Comparison of ENCODE assay signal across 12 cellular contexts in genomic region chr5:121292664-121293063, GRCh38.
"Had no signal": no experiment of that assay in that cellular context is flagged by ENCODE, and none has a peak within 500 bp of the region (broad histone marks: within the 10 kb centered on the region; RNA-seq: fewer than 3 reads in every experiment).

No MANE protein-coding gene starts in this region.

- H3K4me1 ChIP-seq: gastrocnemius medialis, heart left ventricle had no signal

- H3K4me1 Mint-ChIP-seq: activated naive CD8-positive, alpha-beta T cell treated with anti-CD3 and anti-CD28 coated beads, Interleukin-2, amount 50 U/mL, for 24 hours; natural killer cell; stimulated activated memory B cell treated with anti-CD40 and anti-IgM and Interleukin-4, amounts not matched to agents 10 μg/mL and 1 μg/mL and 100 μg/mL, for 72 hours had no signal

- ATAC-seq: activated naive CD8-positive, alpha-beta T cell treated with anti-CD3 and anti-CD28 coated beads, Interleukin-2, amount 50 U/mL, for 24 hours; gastrocnemius medialis; heart left ventricle; natural killer cell; stimulated activated memory B cell treated with anti-CD40 and anti-IgM and Interleukin-4, amounts not matched to agents 10 μg/mL and 1 μg/mL and 100 μg/mL, for 72 hours had no signal

- H3K27me3 ChIP-seq: gastrocnemius medialis, heart left ventricle had no signal

- H3K4me3 ChIP-seq: gastrocnemius medialis, heart left ventricle had no signal

- H3K27ac ChIP-seq: gastrocnemius medialis, heart left ventricle had no signal

- H3K36me3 Mint-ChIP-seq: stimulated activated memory B cell treated with anti-CD40 and anti-IgM and Interleukin-4, amounts not matched to agents 10 μg/mL and 1 μg/mL and 100 μg/mL, for 72 hours had no signal

- H3K27ac Mint-ChIP-seq: activated naive CD8-positive, alpha-beta T cell treated with anti-CD3 and anti-CD28 coated beads, Interleukin-2, amount 50 U/mL, for 24 hours; natural killer cell; stimulated activated memory B cell treated with anti-CD40 and anti-IgM and Interleukin-4, amounts not matched to agents 10 μg/mL and 1 μg/mL and 100 μg/mL, for 72 hours had no signal

- H3K27me3 Mint-ChIP-seq: activated naive CD8-positive, alpha-beta T cell treated with anti-CD3 and anti-CD28 coated beads, Interleukin-2, amount 50 U/mL, for 24 hours; stimulated activated memory B cell treated with anti-CD40 and anti-IgM and Interleukin-4, amounts not matched to agents 10 μg/mL and 1 μg/mL and 100 μg/mL, for 72 hours had no signal

- H3K4me3 Mint-ChIP-seq: activated naive CD8-positive, alpha-beta T cell treated with anti-CD3 and anti-CD28 coated beads, Interleukin-2, amount 50 U/mL, for 24 hours; natural killer cell; stimulated activated memory B cell treated with anti-CD40 and anti-IgM and Interleukin-4, amounts not matched to agents 10 μg/mL and 1 μg/mL and 100 μg/mL, for 72 hours had no signal

- H3K36me3 ChIP-seq: gastrocnemius medialis, heart left ventricle had no signal

- H3K9me3 ChIP-seq: gastrocnemius medialis, heart left ventricle had no signal

- DNase-seq: activated CD4-positive, alpha-beta T cell treated with anti-CD3 and anti-CD28 coated beads, Interleukin-2, amount 50 U/mL, for 1 hour; activated naive CD4-positive, alpha-beta T cell treated with Interleukin-2 at 50 U/mL for 16 hours; activated naive CD8-positive, alpha-beta T cell treated with anti-CD3 and anti-CD28 coated beads, Interleukin-2, amount 50 U/mL, for 24 hours; activated T-cell treated with anti-CD3 and anti-CD28 coated beads for 4 hours; dermis blood vessel endothelial cell; gastrocnemius medialis; heart left ventricle; mesendoderm; natural killer cell; nucleus accumbens; stimulated activated CD4-positive, alpha-beta T cell treated with anti-CD3 and anti-CD28 coated beads, Interleukin-2, amount 100 ng/mL, for 48 hours had no signal
